Comparison of ENCODE assay signal across 32 cellular contexts in genomic region chr9:5146241-5146640, GRCh38. TPM values are rescaled to one million over a fixed set of nuclear protein-coding genes. Genes with fewer than 3 reads are reported as not detected.
"Had no signal": no experiment of that assay in that cellular context is flagged by ENCODE, and none has a peak within 500 bp of the region (broad histone marks: within the 10 kb centered on the region; RNA-seq: fewer than 3 reads in every experiment).

No MANE protein-coding gene starts in this region.

- FAIRE-seq: urothelium cell line had no signal

- H3K4me3 Mint-ChIP-seq: naive thymus-derived CD8-positive, alpha-beta T cell; nephron; neural crest cell; stimulated activated naive B cell treated with anti-CD40 and anti-IgM and Interleukin-4, amounts not matched to agents 10 μg/mL and 1 μg/mL and 100 μg/mL, for 72 hours had no signal

- H3K4me3 ChIP-seq: hepatocyte, left lung, lower lobe of right lung, ovary, right atrium auricular region, right lobe of liver, smooth muscle cell, stomach, testis, tibial artery, upper lobe of right lung had no signal

- H3K9me3 ChIP-seq: lower lobe of right lung, ovary, right lobe of liver, testis had no signal

- DNase-seq: islet precursor cell; kidney glomerular epithelial cell; left cardiac atrium; left lung; lower lobe of right lung; mammary epithelial cell; mesenchymal stem cell; naive thymus-derived CD8-positive, alpha-beta T cell; ovary; right lobe of liver; stimulated activated CD4-positive, alpha-beta T cell treated with anti-CD3 and anti-CD28 coated beads, Interleukin-1b, Interleukin-23, amount 100 ng/mL, for 48 hours; stimulated activated CD4-positive, alpha-beta T cell treated with anti-CD3 and anti-CD28 coated beads, Interleukin-2, amount 100 ng/mL, for 48 hours; stimulated activated naive B cell treated with anti-CD40 and anti-IgM and Interleukin-4, amounts not matched to agents 10 μg/mL and 1 μg/mL and 100 μg/mL, for 72 hours; stimulated activated naive CD8-positive, alpha-beta T cell treated with anti-CD3 and anti-CD28 coated beads, Interleukin-15, Interleukin-2, amounts not matched to agents 100 U/mL and 50 U/mL, for 24 hours; stomach; testis; tibial artery; trophoblast cell had no signal

- H3K27me3 ChIP-seq: hepatocyte, left lung, ovary, right atrium auricular region, right lobe of liver, stomach, testis, tibial artery, upper lobe of right lung had no signal

- H3K27ac Mint-ChIP-seq: nephron, progenitor cell of endocrine pancreas had no signal

- H3K36me3 ChIP-seq: ovary, right lobe of liver had no signal

- H3K27me3 Mint-ChIP-seq: naive thymus-derived CD8-positive, alpha-beta T cell; stimulated activated naive B cell treated with anti-CD40 and anti-IgM and Interleukin-4, amounts not matched to agents 10 μg/mL and 1 μg/mL and 100 μg/mL, for 72 hours had no signal

- H3K4me1 ChIP-seq: left lung, lower lobe of right lung, right atrium auricular region, right lobe of liver, stomach, testis, tibial artery, upper lobe of right lung had no signal

- ATAC-seq: left cardiac atrium; left lung; naive thymus-derived CD8-positive, alpha-beta T cell; right lobe of liver; stimulated activated naive B cell treated with anti-CD40 and anti-IgM and Interleukin-4, amounts not matched to agents 10 μg/mL and 1 μg/mL and 100 μg/mL, for 72 hours; stimulated activated naive CD8-positive, alpha-beta T cell treated with anti-CD3 and anti-CD28 coated beads, Interleukin-15, Interleukin-2, amounts not matched to agents 100 U/mL and 50 U/mL, for 24 hours; upper lobe of right lung had no signal

- H3K4me1 Mint-ChIP-seq: nephron, neural crest cell had no signal

- H3K27ac ChIP-seq: hepatocyte, left lung, lower lobe of right lung, ovary, right atrium auricular region, right lobe of liver, stomach, testis, tibial artery, upper lobe of right lung had no signal

RNA-seq across cellular contexts. Expression of gene INSL6, which starts 39.2 kb away (rescaled TPM):
- total RNA-seq: hepatocyte; left cardiac atrium; left lung; liver; lower lobe of right lung; mammary epithelial cell; mucosa of gallbladder; naive thymus-derived CD8-positive, alpha-beta T cell; neural crest cell; omental fat pad; ovary; progenitor cell of endocrine pancreas; pulmonary artery endothelial cell; renal cortical epithelial cell; right atrium auricular region; right lobe of liver; skeletal muscle tissue; smooth muscle cell; stomach; upper lobe of right lung had no signal
- polyA plus RNA-seq: mammary epithelial cell; naive thymus-derived CD8-positive, alpha-beta T cell; ovary; smooth muscle cell; stomach had no signal
